ENCODE assay signal across 9 cellular contexts in the genomic region with DNA sequence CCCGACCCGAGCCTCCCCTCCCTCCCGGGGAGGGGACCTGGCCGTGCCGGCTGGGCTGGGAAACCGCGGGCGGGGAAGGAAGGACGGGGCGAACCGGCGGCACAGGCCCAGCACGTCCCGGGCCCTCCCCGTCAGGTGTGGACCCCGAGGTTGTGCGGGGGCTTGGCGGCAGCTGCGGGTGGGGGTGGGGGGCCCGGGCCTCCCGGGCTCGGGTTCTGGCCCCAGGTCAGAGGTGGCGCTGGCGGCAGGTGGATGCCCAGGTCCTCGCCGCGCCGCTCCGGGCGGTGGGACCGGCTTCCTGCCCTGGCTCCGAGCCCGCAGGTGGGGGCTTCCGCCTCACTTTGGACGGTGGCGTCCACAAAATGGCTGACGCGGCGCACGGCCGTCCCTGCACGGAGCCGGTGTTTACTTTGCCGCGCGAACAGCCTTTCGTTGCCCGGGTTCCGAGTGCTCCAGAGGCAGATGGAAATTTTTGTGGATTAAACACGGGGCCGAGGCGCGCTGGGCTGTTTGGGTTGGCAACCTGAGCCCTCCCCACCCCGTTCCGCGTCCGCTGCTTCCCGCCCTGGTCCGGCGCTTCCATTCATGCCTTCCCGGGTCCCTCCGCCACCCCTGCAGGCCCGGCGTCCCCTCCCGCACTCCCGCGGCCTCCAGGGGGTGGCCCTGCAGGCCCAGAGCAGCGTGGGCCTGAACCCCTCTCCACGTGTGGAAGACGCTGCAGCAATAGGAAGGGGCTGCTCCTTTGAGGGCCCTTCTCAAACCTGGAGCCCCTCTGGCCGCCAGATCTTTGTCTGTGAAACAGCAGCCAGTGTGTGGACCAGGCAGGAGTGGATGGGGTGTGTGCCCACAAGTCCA.
DNase-seq lines count a peak whose midpoint lies in the region; ATAC-seq, FAIRE-seq and TF ChIP-seq lines count a peak whose summit lies in the region.
"Had no signal": no experiment of that assay in that cellular context is flagged by ENCODE, and none has a peak within 500 bp of the region (broad histone marks: within the 10 kb centered on the region; RNA-seq: fewer than 3 reads in every experiment).

No MANE protein-coding gene starts in this region.

- H3K14ac ChIP-seq in IMR-90 (replicated peaks; ENCODE audit: low read depth, low read length) = no peak overlapping the region

- TF ChIP-seq RAD21 in IMR-90 (IDR thresholded peaks at IDR 0.05; ENCODE audit: low read length) = no peak

- DNase-seq in IMR-90 (no peak), kidney (peak; percentile 78), NCI-H524 (lab: John Stamatoyannopoulos, UW) (no peak), NCI-H1105 treated with DMSO at 0.1 percent for 48 hours (lab: John Stamatoyannopoulos, UW) (no peak), MG63 (no peak), C1 segment of cervical spinal cord (lab: John Stamatoyannopoulos, UW) (no peak)
- peak; percentile 48 for DNase-seq in activated naive CD8-positive, alpha-beta T cell treated with anti-CD3 and anti-CD28 coated beads for 36 hours
- peak; percentile 43 for DNase-seq in stimulated activated CD4-positive, alpha-beta T cell treated with anti-CD3 and anti-CD28 coated beads, Interleukin-4, amount 100 ng/mL, for 1 hour

- H3K4me3 ChIP-seq in IMR-90 (ENCODE audit: insufficient read depth, low read depth, low read length) (no peak overlapping the region), kidney (ENCODE audit: low read length in 2 of 2) (peak overlapping the region; percentile 50 to 64), MG63 (no peak overlapping the region)
- H3K4me3 ChIP-seq: SJSA1 had no signal

- H2BK5ac ChIP-seq in IMR-90 (ENCODE audit: low read depth, low read length, poor library complexity, severe bottlenecking) = no peak overlapping the region

- no peaks in the 10 kb centered on the region for H3K27me3 Mint-ChIP-seq in activated naive CD8-positive, alpha-beta T cell treated with anti-CD3 and anti-CD28 coated beads for 36 hours

- peak overlapping the region; percentile 68 for H3K27ac Mint-ChIP-seq in activated naive CD8-positive, alpha-beta T cell treated with anti-CD3 and anti-CD28 coated beads for 36 hours

- H3K9me3 Mint-ChIP-seq in activated naive CD8-positive, alpha-beta T cell treated with anti-CD3 and anti-CD28 coated beads for 36 hours = no peaks in the 10 kb centered on the region

- H4K8ac ChIP-seq in IMR-90 (ENCODE audit: low read depth in 2 of 2, low read length in 2 of 2) = no peak overlapping the region

- H3K4me3 Mint-ChIP-seq in activated naive CD8-positive, alpha-beta T cell treated with anti-CD3 and anti-CD28 coated beads for 36 hours = peak overlapping the region; percentile 57

- peaks cover 51% of the 10 kb centered on the region for H3K27me3 ChIP-seq in IMR-90 (ENCODE audit: control insufficient read depth, insufficient read depth, low read length)
- no peaks in the 10 kb centered on the region for H3K27me3 ChIP-seq in MG63

- POLR2A ChIA-PET in IMR-90 (lab: Charles Lee; ENCODE audit: unreplicated experiment) = no interaction called here

- dilution Hi-C loops in IMR-90 (cut with HindIII; ENCODE audit: low sequenced_read_pairs, unreplicated experiment) = no loop called here

- H3K9ac ChIP-seq in IMR-90 (ENCODE audit: low read depth, low read length) = no peak overlapping the region
- H3K9ac ChIP-seq in kidney (ENCODE audit: low read length in 2 of 2) = peak overlapping the region; percentile 26 to 39

- intact Hi-C loops in IMR-90 (cut with micrococcal nuclease) (no loop called here), kidney (cut with DNase I) (no loop called here)

- H3K9me1 ChIP-seq in IMR-90 (ENCODE audit: insufficient read depth, low read length) = no peaks in the 10 kb centered on the region; the same call in 1 of the 2 replicates

- H2AK5ac ChIP-seq in IMR-90 (ENCODE audit: low read depth, low read length) = no peak overlapping the region

- H2AK9ac ChIP-seq in IMR-90 (replicated peaks; ENCODE audit: low read depth, low read length, poor library complexity) = no peak overlapping the region

- no peaks in the 10 kb centered on the region for H3K79me1 ChIP-seq in IMR-90 (ENCODE audit: low read depth in 1 of 2, low read length in 2 of 2)

- no peaks in the 10 kb centered on the region for H3K4me1 ChIP-seq in IMR-90 (ENCODE audit: control insufficient read depth, insufficient read depth, low read length)
- peaks cover 0 to 8% of the 10 kb centered on the region in 2 donors for H3K4me1 ChIP-seq in kidney (ENCODE audit: control insufficient read depth in 1 of 2, insufficient read depth in 1 of 2, low read depth in 1 of 2, low read length in 2 of 2)
- H3K4me1 ChIP-seq: SJSA1 had no signal

- TF ChIP-seq CTCF in IMR-90 (conservative IDR thresholded peaks at IDR 0.05; ENCODE audit: low read depth, low read length) = no peak
- no peak for TF ChIP-seq CTCF in kidney (IDR thresholded peaks at IDR 0.05; ENCODE audit: borderline replicate concordance, extremely low read depth, insufficient read depth)

- H2BK120ac ChIP-seq in IMR-90 (ENCODE audit: low read depth, low read length) = no peak overlapping the region

- FAIRE-seq in kidney (lab: Jason Lieb, UNC) = no peak

- H3K9me3 ChIP-seq in IMR-90 (ENCODE audit: control insufficient read depth, insufficient read depth, low read length) (no peaks in the 10 kb centered on the region; the same call in 1 of the 2 replicates), kidney (ENCODE audit: control insufficient read depth in 1 of 2, low read length in 2 of 2) (no peaks in the 10 kb centered on the region), MG63 (no peaks in the 10 kb centered on the region)
- H3K9me3 ChIP-seq: SJSA1 had no signal

- TF ChIP-seq POLR2A in IMR-90 (IDR thresholded peaks at IDR 0.05; ENCODE audit: low read depth, low read length) = no peak

- H4K5ac ChIP-seq in IMR-90 (ENCODE audit: low read depth, low read length) = no peak overlapping the region

- H3K4ac ChIP-seq in IMR-90 (ENCODE audit: low read depth, low read length) = no peak overlapping the region

- no peak overlapping the region for H2BK20ac ChIP-seq in IMR-90 (ENCODE audit: low read depth, low read length)

- BruUV-seq in IMR-90 (replicated peaks; lab: Mats Ljungman, UMichigan) = no TSS peak

- H4K91ac ChIP-seq in IMR-90 (ENCODE audit: insufficient read depth, low read depth, low read length) = no peak overlapping the region

- no peak overlapping the region for H3K27ac ChIP-seq in IMR-90 (ENCODE audit: insufficient read depth, low read length)
- H3K27ac ChIP-seq in kidney (ENCODE audit: low read depth in 2 of 2, low read length in 2 of 2) = no peak overlapping the region
- H3K27ac ChIP-seq: SJSA1 had no signal

- H3K18ac ChIP-seq in IMR-90 (ENCODE audit: low read depth, low read length) = no peak overlapping the region

- H4K20me1 ChIP-seq in IMR-90 (ENCODE audit: insufficient read depth, low read length) = no peaks in the 10 kb centered on the region

- no peak for ATAC-seq in IMR-90 (ENCODE audit: low read depth)

- no peaks in the 10 kb centered on the region for H3K36me3 ChIP-seq in IMR-90 (ENCODE audit: control insufficient read depth, insufficient read depth, low read length)
- H3K36me3 ChIP-seq in kidney (ENCODE audit: control insufficient read depth in 1 of 2, insufficient read depth in 2 of 2, low read length in 2 of 2) = no peaks in the 10 kb centered on the region
- H3K36me3 ChIP-seq in MG63 = no peaks in the 10 kb centered on the region
- H3K36me3 ChIP-seq: SJSA1 had no signal

- no peak overlapping the region for H3K4me2 ChIP-seq in IMR-90 (ENCODE audit: low read depth, low read length)

- 34% methylated on average over 13 of the region's 71 CpGs; no CpG with 5 or more reads in 1 of the 2 experiments for WGBS in IMR-90 (ENCODE audit: extremely low coverage in 2 of 2, insufficient read length in 1 of 2), 2 experiments

- CTCF ChIA-PET in IMR-90 (lab: Yijun Ruan, JAX) = no interaction called here

- H3K4me1 Mint-ChIP-seq in activated naive CD8-positive, alpha-beta T cell treated with anti-CD3 and anti-CD28 coated beads for 36 hours = peaks cover 5% of the 10 kb centered on the region

- H3K36me3 Mint-ChIP-seq in activated naive CD8-positive, alpha-beta T cell treated with anti-CD3 and anti-CD28 coated beads for 36 hours = no peaks in the 10 kb centered on the region

- no peak overlapping the region for H2BK15ac ChIP-seq in IMR-90 (ENCODE audit: low read depth, low read length)

- H2AFZ ChIP-seq in IMR-90 (replicated peaks; ENCODE audit: low read length, poor library complexity) = peak overlapping the region; percentile 70

- H3K56ac ChIP-seq in IMR-90 (ENCODE audit: extremely low read depth, insufficient read depth, low read length) = no peak overlapping the region

- in situ Hi-C loops in IMR-90 (cut with MboI; ENCODE audit: low sequenced_read_pairs) = no loop called here

- H3K23ac ChIP-seq in IMR-90 (ENCODE audit: low read depth, low read length) = no peak overlapping the region

TF ChIP-seq in IMR-90, 13 proteins besides CTCF, POLR2A, EP300 and RAD21 (continues in another document):
- TF ChIP-seq ELK1 (IDR thresholded peaks at IDR 0.05; ENCODE audit: borderline replicate concordance, low read depth, low read length) = no peak
- TF ChIP-seq RFX5 (IDR thresholded peaks at IDR 0.05; ENCODE audit: low read depth, low read length) = no peak
- TF ChIP-seq RCOR1 (IDR thresholded peaks at IDR 0.05; ENCODE audit: insufficient replicate concordance, low read length) = no peak
- TF ChIP-seq SMC3 (IDR thresholded peaks at IDR 0.05; ENCODE audit: low read depth, low read length) = no peak
- no peak for TF ChIP-seq FOS (IDR thresholded peaks at IDR 0.05; ENCODE audit: low read depth, low read length)
- TF ChIP-seq CEBPB (IDR thresholded peaks at IDR 0.05; ENCODE audit: low read depth, low read length) = no peak
- no peak for TF ChIP-seq BHLHE40 (IDR thresholded peaks at IDR 0.05; ENCODE audit: low read depth, low read length)
- TF ChIP-seq MAZ (IDR thresholded peaks at IDR 0.05; ENCODE audit: borderline replicate concordance, low read depth, low read length) = no peak
- TF ChIP-seq NFE2L2 (IDR thresholded peaks at IDR 0.05; ENCODE audit: low read depth, low read length) = no peak
- no peak for TF ChIP-seq MXI1 (IDR thresholded peaks at IDR 0.05; ENCODE audit: borderline replicate concordance, low read depth, low read length)
- no peak for TF ChIP-seq MAFK (IDR thresholded peaks at IDR 0.05; ENCODE audit: low read depth, low read length)
- TF ChIP-seq CHD1 (IDR thresholded peaks at IDR 0.05; ENCODE audit: low read depth, low read length) = no peak

Comparison
In these comparisons a context has a peak if more than half of its experiments do, and no peak if none do; other contexts are left out.
1. DNase-seq: peak in activated naive CD8-positive, alpha-beta T cell treated with anti-CD3 and anti-CD28 coated beads for 36 hours (single experiment), kidney (single experiment) and stimulated activated CD4-positive, alpha-beta T cell treated with anti-CD3 and anti-CD28 coated beads, Interleukin-4, amount 100 ng/mL, for 1 hour (single experiment); none in IMR-90 (single experiment), NCI-H524 (0 of 2), NCI-H1105 treated with DMSO at 0.1 percent for 48 hours (single experiment), MG63 (single experiment) and C1 segment of cervical spinal cord (0 of 14).
2. H3K4me3 ChIP-seq: peak in kidney (2 of 2); none in IMR-90 (single experiment) and MG63 (single experiment).